ENCODE assay signal across 8 cellular contexts in the genomic region with DNA sequence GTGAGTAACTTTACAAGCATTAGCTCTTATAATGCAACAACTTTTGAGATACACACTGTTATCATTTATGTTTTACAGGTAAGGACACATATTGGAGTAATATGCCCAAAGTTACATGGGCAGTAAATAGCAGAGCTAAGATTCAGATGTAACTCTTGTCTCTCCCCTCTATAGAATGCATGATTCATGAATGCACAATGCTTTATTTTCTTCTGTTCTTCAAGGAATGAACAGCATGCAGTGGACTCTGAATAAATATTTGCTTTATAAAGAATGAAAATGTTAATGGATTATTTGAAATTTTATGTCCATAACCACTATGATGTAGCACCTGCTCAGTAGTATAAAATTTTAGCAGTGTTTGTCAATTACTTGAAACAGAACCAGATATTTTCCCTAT.
"Had no signal": no experiment of that assay in that cellular context is flagged by ENCODE, and none has a peak within 500 bp of the region (broad histone marks: within the 10 kb centered on the region; RNA-seq: fewer than 3 reads in every experiment).

No MANE protein-coding gene starts in this region.

- ATAC-seq: HepG2, K562 had no signal

- H2AFZ ChIP-seq: GM23248 had no signal

- H3K9ac ChIP-seq: GM23248 had no signal

- DNase-seq: GM23248, GOT3, H9, HCEC 1CT, KG1 had no signal

- H3K4me3 ChIP-seq: GM23248, K562 had no signal

- H3K27ac ChIP-seq: GM23248, HL-60 had no signal
